14 cellular contexts compared by ENCODE assay signal in the genomic region with DNA sequence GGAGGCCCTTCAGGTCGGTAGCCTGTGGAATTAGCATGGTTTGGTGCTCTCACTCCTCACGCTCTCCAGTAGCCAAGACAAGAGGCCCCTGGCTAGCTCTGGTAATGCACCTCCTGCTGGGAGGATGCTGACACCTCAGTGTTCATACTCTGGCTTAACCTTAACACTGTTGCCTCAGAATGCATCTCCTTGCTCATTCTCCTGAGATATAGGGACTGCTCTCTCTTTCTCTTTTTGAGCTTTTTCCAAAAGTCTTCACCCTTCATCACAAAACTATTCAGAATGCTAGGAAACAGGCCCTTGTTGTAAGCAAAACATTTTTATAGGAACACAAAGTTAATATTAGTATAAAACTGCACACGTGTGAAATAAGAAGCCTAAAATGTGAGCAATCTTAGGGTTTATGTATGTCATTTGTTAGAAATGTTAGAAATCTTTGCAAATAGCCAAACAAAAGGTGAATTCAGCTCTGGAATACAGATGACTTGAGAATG. TPM values are rescaled to one million over a fixed set of nuclear protein-coding genes. Genes with fewer than 3 reads are reported as not detected.
DNase-seq lines count a peak whose midpoint lies in the region; ATAC-seq and TF ChIP-seq lines count a peak whose summit lies in the region.
"Had no signal": no experiment of that assay in that cellular context is flagged by ENCODE, and none has a peak within 500 bp of the region (broad histone marks: within the 10 kb centered on the region; RNA-seq: fewer than 3 reads in every experiment).

No MANE protein-coding gene starts in this region.

- H3K27ac Mint-ChIP-seq in chondrocyte (ENCODE audit: unreplicated experiment) (peak overlapping the region; percentile 76), nephron (peak overlapping the region in 2 of 3 experiments; percentile 14 to 73)
- no peak overlapping the region for H3K27ac Mint-ChIP-seq in activated CD8-positive, alpha-beta T cell treated with anti-CD3 and anti-CD28 coated beads, Interleukin-2, amount 10 ng/mL, durations not matched to agents 7 days and 5 days
- H3K27ac Mint-ChIP-seq in activated CD4-positive, alpha-beta T cell treated with anti-CD3 and anti-CD28 coated beads, Interleukin-2, amount 10 ng/mL, durations not matched to agents 7 days and 5 days = no peak overlapping the region
- H3K27ac Mint-ChIP-seq: activated naive CD8-positive, alpha-beta T cell treated with anti-CD3 and anti-CD28 coated beads for 36 hours; natural killer cell treated with Interleukin-12 subunit alpha and Interleukin-12 subunit beta and Interleukin-15 and Interleukin-18, amount 100 ng/mL, for 72 hours; stimulated activated naive B cell treated with anti-CD40 and anti-IgM and Interleukin-4, amounts not matched to agents 10 μg/mL and 1 μg/mL and 100 μg/mL, for 72 hours had no signal

- no peak for ATAC-seq in activated CD8-positive, alpha-beta T cell treated with anti-CD3 and anti-CD28 coated beads, Interleukin-2, amount 10 ng/mL, durations not matched to agents 7 days and 5 days
- ATAC-seq in GM19351 (IDR thresholded peaks at IDR 0.05; ENCODE audit: unreplicated experiment) = no peak
- ATAC-seq: effector memory CD8-positive, alpha-beta T cell; natural killer cell treated with Interleukin-12 subunit alpha and Interleukin-12 subunit beta and Interleukin-15 and Interleukin-18, amount 100 ng/mL, for 72 hours; stimulated activated naive B cell treated with anti-CD40 and anti-IgM and Interleukin-4, amounts not matched to agents 10 μg/mL and 1 μg/mL and 100 μg/mL, for 72 hours had no signal

- H3K9me3 Mint-ChIP-seq in chondrocyte (ENCODE audit: low read depth) = no peaks in the 10 kb centered on the region
- no peaks in the 10 kb centered on the region for H3K9me3 Mint-ChIP-seq in nephron
- H3K9me3 Mint-ChIP-seq in activated CD8-positive, alpha-beta T cell treated with anti-CD3 and anti-CD28 coated beads, Interleukin-2, amount 10 ng/mL, durations not matched to agents 7 days and 5 days (ENCODE audit: insufficient read depth) = no peaks in the 10 kb centered on the region
- H3K9me3 Mint-ChIP-seq in activated CD4-positive, alpha-beta T cell treated with anti-CD3 and anti-CD28 coated beads, Interleukin-2, amount 10 ng/mL, durations not matched to agents 7 days and 5 days = no peaks in the 10 kb centered on the region
- H3K9me3 Mint-ChIP-seq: activated naive CD8-positive, alpha-beta T cell treated with anti-CD3 and anti-CD28 coated beads for 36 hours; effector memory CD8-positive, alpha-beta T cell; natural killer cell treated with Interleukin-12 subunit alpha and Interleukin-12 subunit beta and Interleukin-15 and Interleukin-18, amount 100 ng/mL, for 72 hours; stimulated activated naive B cell treated with anti-CD40 and anti-IgM and Interleukin-4, amounts not matched to agents 10 μg/mL and 1 μg/mL and 100 μg/mL, for 72 hours had no signal

- CTCF ChIA-PET in HEK293T (lab: Yijun Ruan, JAX) = no interaction called here
- CTCF ChIA-PET in activated CD8-positive, alpha-beta T cell treated with anti-CD3 and anti-CD28 coated beads, Interleukin-2, amount 10 ng/mL, durations not matched to agents 7 days and 5 days (lab: Charles Lee) = no interaction called here
- CTCF ChIA-PET in activated CD4-positive, alpha-beta T cell treated with anti-CD3 and anti-CD28 coated beads, Interleukin-2, amount 10 ng/mL, durations not matched to agents 7 days and 5 days (lab: Charles Lee) = interaction anchor here (0.7 to 1.2 kb wide), 3 partner anchors 16 to 65 kb away, joined by 3 to 6 read pairs (median 4); no protein-coding TSS in a partner anchor

- DNase-seq in AG20443 (ENCODE audit: low spot score) (peak; percentile 70), HEK293T (ENCODE audit: extremely low spot score) (peak; percentile 18), chondrocyte (ENCODE audit: low spot score) (no peak), NCI-H1417 (lab: John Stamatoyannopoulos, UW) (no peak)
- no peak for DNase-seq in activated CD8-positive, alpha-beta T cell treated with anti-CD3 and anti-CD28 coated beads, Interleukin-2, amount 10 ng/mL, durations not matched to agents 7 days and 5 days
- no peak for DNase-seq in activated CD4-positive, alpha-beta T cell treated with anti-CD3 and anti-CD28 coated beads, Interleukin-2, amount 10 ng/mL, durations not matched to agents 7 days and 5 days
- DNase-seq: activated CD4-positive, alpha-beta T cell treated with anti-CD3 and anti-CD28 coated beads, Interleukin-2, amount 50 U/mL, for 4 hours; activated naive CD8-positive, alpha-beta T cell treated with anti-CD3 and anti-CD28 coated beads for 36 hours; effector memory CD8-positive, alpha-beta T cell; Kasumi-1; stimulated activated naive B cell treated with anti-CD40 and anti-IgM and Interleukin-4, amounts not matched to agents 10 μg/mL and 1 μg/mL and 100 μg/mL, for 72 hours had no signal

- peaks cover 19% of the 10 kb centered on the region for H3K4me1 Mint-ChIP-seq in chondrocyte (ENCODE audit: low read depth)
- H3K4me1 Mint-ChIP-seq in nephron = peaks cover 20% of the 10 kb centered on the region
- no peaks in the 10 kb centered on the region for H3K4me1 Mint-ChIP-seq in activated CD8-positive, alpha-beta T cell treated with anti-CD3 and anti-CD28 coated beads, Interleukin-2, amount 10 ng/mL, durations not matched to agents 7 days and 5 days (ENCODE audit: low read depth)
- H3K4me1 Mint-ChIP-seq in activated CD4-positive, alpha-beta T cell treated with anti-CD3 and anti-CD28 coated beads, Interleukin-2, amount 10 ng/mL, durations not matched to agents 7 days and 5 days = no peaks in the 10 kb centered on the region
- H3K4me1 Mint-ChIP-seq: activated naive CD8-positive, alpha-beta T cell treated with anti-CD3 and anti-CD28 coated beads for 36 hours; stimulated activated naive B cell treated with anti-CD40 and anti-IgM and Interleukin-4, amounts not matched to agents 10 μg/mL and 1 μg/mL and 100 μg/mL, for 72 hours had no signal

- H3K4me3 Mint-ChIP-seq in chondrocyte (ENCODE audit: unreplicated experiment) (no peak overlapping the region), nephron (no peak overlapping the region)
- no peak overlapping the region for H3K4me3 Mint-ChIP-seq in activated CD8-positive, alpha-beta T cell treated with anti-CD3 and anti-CD28 coated beads, Interleukin-2, amount 10 ng/mL, durations not matched to agents 7 days and 5 days
- no peak overlapping the region for H3K4me3 Mint-ChIP-seq in activated CD4-positive, alpha-beta T cell treated with anti-CD3 and anti-CD28 coated beads, Interleukin-2, amount 10 ng/mL, durations not matched to agents 7 days and 5 days
- H3K4me3 Mint-ChIP-seq: activated naive CD8-positive, alpha-beta T cell treated with anti-CD3 and anti-CD28 coated beads for 36 hours; effector memory CD8-positive, alpha-beta T cell; natural killer cell treated with Interleukin-12 subunit alpha and Interleukin-12 subunit beta and Interleukin-15 and Interleukin-18, amount 100 ng/mL, for 72 hours; stimulated activated naive B cell treated with anti-CD40 and anti-IgM and Interleukin-4, amounts not matched to agents 10 μg/mL and 1 μg/mL and 100 μg/mL, for 72 hours had no signal

- H3K36me3 Mint-ChIP-seq in chondrocyte (ENCODE audit: low read depth) (no peaks in the 10 kb centered on the region), nephron (ENCODE audit: low read depth) (no peaks in the 10 kb centered on the region)
- no peaks in the 10 kb centered on the region for H3K36me3 Mint-ChIP-seq in activated CD8-positive, alpha-beta T cell treated with anti-CD3 and anti-CD28 coated beads, Interleukin-2, amount 10 ng/mL, durations not matched to agents 7 days and 5 days (ENCODE audit: low read depth)
- no peaks in the 10 kb centered on the region for H3K36me3 Mint-ChIP-seq in activated CD4-positive, alpha-beta T cell treated with anti-CD3 and anti-CD28 coated beads, Interleukin-2, amount 10 ng/mL, durations not matched to agents 7 days and 5 days (ENCODE audit: low read depth)
- H3K36me3 Mint-ChIP-seq: activated naive CD8-positive, alpha-beta T cell treated with anti-CD3 and anti-CD28 coated beads for 36 hours; natural killer cell treated with Interleukin-12 subunit alpha and Interleukin-12 subunit beta and Interleukin-15 and Interleukin-18, amount 100 ng/mL, for 72 hours; stimulated activated naive B cell treated with anti-CD40 and anti-IgM and Interleukin-4, amounts not matched to agents 10 μg/mL and 1 μg/mL and 100 μg/mL, for 72 hours had no signal

- TF ChIP-seq CTCF in chondrocyte (IDR thresholded peaks at IDR 0.05) (peak; percentile 56), nephron (IDR thresholded peaks at IDR 0.05; ENCODE audit: unreplicated experiment in 3 of 3) (no peak)

- H3K27me3 Mint-ChIP-seq in chondrocyte (ENCODE audit: low read depth) (no peaks in the 10 kb centered on the region), nephron (ENCODE audit: low read depth) (peaks cover 4% of the 10 kb centered on the region)
- no peaks in the 10 kb centered on the region for H3K27me3 Mint-ChIP-seq in activated CD8-positive, alpha-beta T cell treated with anti-CD3 and anti-CD28 coated beads, Interleukin-2, amount 10 ng/mL, durations not matched to agents 7 days and 5 days (ENCODE audit: low read depth)
- peaks cover 4% of the 10 kb centered on the region for H3K27me3 Mint-ChIP-seq in activated CD4-positive, alpha-beta T cell treated with anti-CD3 and anti-CD28 coated beads, Interleukin-2, amount 10 ng/mL, durations not matched to agents 7 days and 5 days
- H3K27me3 Mint-ChIP-seq: activated naive CD8-positive, alpha-beta T cell treated with anti-CD3 and anti-CD28 coated beads for 36 hours; effector memory CD8-positive, alpha-beta T cell; stimulated activated naive B cell treated with anti-CD40 and anti-IgM and Interleukin-4, amounts not matched to agents 10 μg/mL and 1 μg/mL and 100 μg/mL, for 72 hours had no signal

- POLR2A ChIA-PET in HEK293T (lab: Yijun Ruan, JAX) = interaction anchor here (0.6 kb wide), 1 partner anchor 17 kb away, joined by 3 read pairs; a partner anchor contains a TSS
- POLR2A ChIA-PET in activated CD8-positive, alpha-beta T cell treated with anti-CD3 and anti-CD28 coated beads, Interleukin-2, amount 10 ng/mL, durations not matched to agents 7 days and 5 days (lab: Charles Lee) = no interaction called here
- POLR2A ChIA-PET in activated CD4-positive, alpha-beta T cell treated with anti-CD3 and anti-CD28 coated beads, Interleukin-2, amount 10 ng/mL, durations not matched to agents 7 days and 5 days (lab: Charles Lee) = no interaction called here

TF ChIP-seq in HEK293T, 16 proteins besides CTCF, POLR2A, EP300 and RAD21 (continues in another document):
- TF ChIP-seq NFRKB (IDR thresholded peaks at IDR 0.05) (no peak), ZNF384 (IDR thresholded peaks at IDR 0.05) (no peak)

RNA-seq across cellular contexts. Expression of a gene that starts 17.3 kb away (rescaled TPM):
- 10.8 to 25.1 TPM (median 10.9 TPM) in 3 replicates for total RNA-seq in chondrocyte
- total RNA-seq in activated CD8-positive, alpha-beta T cell treated with anti-CD3 and anti-CD28 coated beads, Interleukin-2, amount 10 ng/mL, durations not matched to agents 7 days and 5 days = 10 to 100 TPM; 21.1 to 22.3 TPM
- total RNA-seq in activated CD4-positive, alpha-beta T cell treated with anti-CD3 and anti-CD28 coated beads, Interleukin-2, amount 10 ng/mL, durations not matched to agents 7 days and 5 days = 10 to 100 TPM; 18.6 to 20.4 TPM

RNA-seq across cellular contexts. Expression of a gene that starts 55.9 kb away (rescaled TPM):
- total RNA-seq in chondrocyte = 37.7 to 40.4 TPM (median 38.2 TPM) in 3 replicates
- total RNA-seq in activated CD8-positive, alpha-beta T cell treated with anti-CD3 and anti-CD28 coated beads, Interleukin-2, amount 10 ng/mL, durations not matched to agents 7 days and 5 days = 10 to 100 TPM; 40.0 to 41.6 TPM
- 10 to 100 TPM; 60.7 to 64.0 TPM for total RNA-seq in activated CD4-positive, alpha-beta T cell treated with anti-CD3 and anti-CD28 coated beads, Interleukin-2, amount 10 ng/mL, durations not matched to agents 7 days and 5 days

Comparison
In these comparisons a context has a peak if more than half of its experiments do, and no peak if none do; other contexts are left out.
1. DNase-seq: peak in AG20443 (single experiment) and HEK293T (single experiment); none in chondrocyte (single experiment), NCI-H1417 (0 of 3), activated CD8-positive, alpha-beta T cell treated with anti-CD3 and anti-CD28 coated beads, Interleukin-2, amount 10 ng/mL, durations not matched to agents 7 days and 5 days (single experiment) and activated CD4-positive, alpha-beta T cell treated with anti-CD3 and anti-CD28 coated beads, Interleukin-2, amount 10 ng/mL, durations not matched to agents 7 days and 5 days (single experiment).
2. H3K27ac Mint-ChIP-seq: peak in chondrocyte (single experiment) and nephron (2 of 3); none in activated CD8-positive, alpha-beta T cell treated with anti-CD3 and anti-CD28 coated beads, Interleukin-2, amount 10 ng/mL, durations not matched to agents 7 days and 5 days (single experiment) and activated CD4-positive, alpha-beta T cell treated with anti-CD3 and anti-CD28 coated beads, Interleukin-2, amount 10 ng/mL, durations not matched to agents 7 days and 5 days (single experiment).